1 cellular context compared by ENCODE assay signal in genomic region chr1:184929711-184930202, GRCh38.
TF ChIP-seq lines count a peak whose summit lies in the region.

No MANE protein-coding gene starts in this region.

TF ChIP-seq in GM12878, 131 proteins besides CTCF, POLR2A, EP300 and RAD21 (continued from another document):
- TF ChIP-seq CEBPB (IDR thresholded peaks at IDR 0.05; ENCODE audit: borderline replicate concordance in 1 of 2, low read depth in 2 of 2, low read length in 2 of 2) (no peak), GABPA (IDR thresholded peaks at IDR 0.05; ENCODE audit: low read depth) (no peak), HDAC2 (IDR thresholded peaks at IDR 0.05) (no peak), BMI1 (IDR thresholded peaks at IDR 0.05; ENCODE audit: borderline replicate concordance) (no peak)
TF ChIP-seq in GM12878: peak in this region for 0.
